Comparison of ENCODE assay signal across 25 cellular contexts in the genomic region with DNA sequence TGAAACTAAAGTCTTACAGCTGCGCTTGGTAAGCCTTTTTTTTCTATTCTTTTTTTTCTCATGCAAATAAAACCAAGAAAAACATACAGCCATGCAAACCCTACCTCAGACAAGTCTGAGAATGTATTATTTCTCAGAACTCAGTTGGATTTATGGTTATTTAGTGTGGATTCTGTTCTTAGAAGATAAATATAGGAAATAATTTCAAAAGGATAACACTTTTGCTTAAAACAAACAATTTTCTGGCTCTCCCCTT.
DNase-seq lines count a peak whose midpoint lies in the region; ATAC-seq, FAIRE-seq and TF ChIP-seq lines count a peak whose summit lies in the region.
"Had no signal": no experiment of that assay in that cellular context is flagged by ENCODE, and none has a peak within 500 bp of the region (broad histone marks: within the 10 kb centered on the region; RNA-seq: fewer than 3 reads in every experiment).

No MANE protein-coding gene starts in this region.

- H4K20me1 ChIP-seq in OCI-LY3 (ENCODE audit: insufficient read depth, low read length): no peaks in the 10 kb centered on the region

- peak overlapping the region; percentile 50 for H3K4me2 ChIP-seq in OCI-LY3 (ENCODE audit: low read length)
- H3K4me2 ChIP-seq: A549, GM23338 had no signal

- H3K4me3 ChIP-seq in OCI-LY3 (ENCODE audit: low read length): no peak overlapping the region
- H3K4me3 ChIP-seq: A549, GM23338, HAP-1, K562 had no signal

- peak; percentile 44 for ATAC-seq in HG02678 (IDR thresholded peaks at IDR 0.05; ENCODE audit: unreplicated experiment)
- ATAC-seq in HG02763 (IDR thresholded peaks at IDR 0.05; ENCODE audit: unreplicated experiment): no peak
- ATAC-seq in HG03439 (IDR thresholded peaks at IDR 0.05; ENCODE audit: unreplicated experiment): no peak
- ATAC-seq: A549, GM23338, HepG2, K562, Right ventricle myocardium inferior had no signal

- H3K4me1 ChIP-seq in OCI-LY3 (ENCODE audit: low read length): peaks cover 15% of the 10 kb centered on the region
- H3K4me1 ChIP-seq: A549 had no signal

- H3K36me3 ChIP-seq in OCI-LY3 (replicated peaks; ENCODE audit: low read depth, low read length): no peaks in the 10 kb centered on the region
- H3K36me3 ChIP-seq: HAP-1 had no signal

- no peak overlapping the region for H2AFZ ChIP-seq in OCI-LY3 (ENCODE audit: low read depth, low read length)
- H2AFZ ChIP-seq: GM23338 had no signal

- H3K79me2 ChIP-seq in OCI-LY3 (ENCODE audit: low read length): no peaks in the 10 kb centered on the region

- peak; percentile 56 for FAIRE-seq in GM18507 (lab: Jason Lieb, UNC)
- FAIRE-seq: A549, HepG2, K562 had no signal

- DNase-seq in GM18507 (ENCODE audit: extremely low spot score, insufficient read length, low read depth) (no peak), NCI-H748 (lab: John Stamatoyannopoulos, UW; ENCODE audit: unreplicated experiment) (no peak)
- DNase-seq in activated T-cell treated with anti-CD3 and anti-CD28 coated beads, Interleukin-2, amount 50 U/mL, for 1 hour: no peak
- DNase-seq: CD4-positive, alpha-beta T cell; COR-L47; DND-41; MM.1S; NCI-H1092; NCI-H1436; NCI-H187 treated with DMSO at 0.1 percent for 48 hours; NCI-H2227 treated with DMSO at 0.1 percent for 48 hours; NCI-H510A; NCI-H748 treated with DMSO at 0.1 percent for 48 hours; NK-92 treated with Interleukin-12 subunit alpha and Interleukin-12 subunit beta, amount 100 ng/mL, for 24 hours had no signal

- H3K9ac ChIP-seq in OCI-LY3 (ENCODE audit: low read length): no peak overlapping the region

- H3K27ac ChIP-seq in OCI-LY3 (ENCODE audit: low read length): no peak overlapping the region
- H3K27ac ChIP-seq: A549, HL-60 had no signal

- TF ChIP-seq CTCF in OCI-LY3 (IDR thresholded peaks at IDR 0.05; ENCODE audit: low read depth, low read length): no peak

- H3K27me3 ChIP-seq in OCI-LY3 (ENCODE audit: low read depth, low read length): peaks cover 19% of the 10 kb centered on the region

- no peaks in the 10 kb centered on the region for H3K9me3 ChIP-seq in OCI-LY3 (ENCODE audit: insufficient read depth, low read length)
- H3K9me3 ChIP-seq: A549, HAP-1 had no signal
